14 cellular contexts compared by ENCODE assay signal in the genomic region with DNA sequence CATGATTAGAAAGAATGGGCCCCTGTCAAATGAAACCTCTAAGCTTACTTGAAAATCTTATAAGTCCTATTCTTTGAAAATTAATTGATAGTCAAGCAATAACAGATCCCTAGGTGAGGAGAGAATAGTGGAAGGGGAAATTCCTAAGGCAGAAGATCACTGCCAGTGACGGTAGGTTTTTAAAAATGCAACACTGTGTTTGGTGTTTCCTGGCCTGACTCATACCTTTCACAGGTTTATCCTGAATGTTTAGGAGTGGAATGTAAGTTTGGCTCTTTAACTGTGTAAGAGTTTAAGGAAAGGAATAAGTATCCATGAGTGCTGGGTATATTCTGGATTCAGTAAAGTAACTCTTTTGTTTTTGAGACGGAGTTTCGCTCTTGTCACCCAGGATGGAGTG. TPM values are rescaled to one million over a fixed set of nuclear protein-coding genes. Genes with fewer than 3 reads are reported as not detected.
DNase-seq lines count a peak whose midpoint lies in the region; TF ChIP-seq lines count a peak whose summit lies in the region.
"Had no signal": no experiment of that assay in that cellular context is flagged by ENCODE, and none has a peak within 500 bp of the region (broad histone marks: within the 10 kb centered on the region; RNA-seq: fewer than 3 reads in every experiment).

No MANE protein-coding gene starts in this region.

- H3K27ac ChIP-seq in hepatocyte (peak overlapping the region; percentile 8), smooth muscle cell (ENCODE audit: low read depth) (peak overlapping the region; percentile 90)

- H3K4me1 Mint-ChIP-seq in activated naive CD8-positive, alpha-beta T cell treated with anti-CD3 and anti-CD28 coated beads for 36 hours: peaks cover 88% of the 10 kb centered on the region
- H3K4me1 Mint-ChIP-seq in osteocyte (ENCODE audit: unreplicated experiment): peaks cover 64% of the 10 kb centered on the region

- peaks cover 44% of the 10 kb centered on the region for H3F3A ChIP-seq in smooth muscle cell (ENCODE audit: low read depth)

- H3K9me2 ChIP-seq in hepatocyte (replicated peaks; ENCODE audit: insufficient read depth): no peaks in the 10 kb centered on the region

- no peak overlapping the region for H3K4me3 Mint-ChIP-seq in activated naive CD8-positive, alpha-beta T cell treated with anti-CD3 and anti-CD28 coated beads for 36 hours
- H3K4me3 Mint-ChIP-seq in osteocyte (ENCODE audit: unreplicated experiment): no peak overlapping the region
- H3K4me3 Mint-ChIP-seq: activated CD4-positive, alpha-beta T cell treated with anti-CD3 and anti-CD28 coated beads, Interleukin-2, amount 10 ng/mL, durations not matched to agents 24 days and 14 days; brain; stimulated activated naive CD8-positive, alpha-beta T cell treated with anti-CD3 and anti-CD28 coated beads, Interleukin-15, amount 100 ng/mL, for 72 hours had no signal

- no peak for TF ChIP-seq CTCF in hepatocyte (IDR thresholded peaks at IDR 0.05; ENCODE audit: poor library complexity)
- TF ChIP-seq CTCF in smooth muscle cell (IDR thresholded peaks at IDR 0.05; ENCODE audit: borderline replicate concordance, insufficient read depth, poor library complexity, severe bottlenecking): no peak
- no peak for TF ChIP-seq CTCF in osteocyte (IDR thresholded peaks at IDR 0.05)

- H3K36me3 ChIP-seq in hepatocyte (replicated peaks; ENCODE audit: insufficient read depth, low read depth): no peaks in the 10 kb centered on the region
- H3K36me3 ChIP-seq in smooth muscle cell (ENCODE audit: low read depth): no peaks in the 10 kb centered on the region

- peak overlapping the region; percentile 9 for H3K9ac ChIP-seq in smooth muscle cell (ENCODE audit: low read depth)

- DNase-seq in HT1080 (ENCODE audit: low read depth) (peak; percentile 61), hepatocyte (ENCODE audit: low spot score) (no peak), smooth muscle cell (lab: John Stamatoyannopoulos, UW; ENCODE audit: unreplicated experiment) (no peak), midbrain (lab: John Stamatoyannopoulos, UW) (no peak), OCI-M2 (lab: John Stamatoyannopoulos, UW; ENCODE audit: unreplicated experiment) (no peak), osteocyte (ENCODE audit: extremely low spot score, unreplicated experiment) (no peak)
- DNase-seq in activated naive CD8-positive, alpha-beta T cell treated with anti-CD3 and anti-CD28 coated beads for 36 hours: no peak
- DNase-seq: activated CD4-positive, alpha-beta T cell treated with anti-CD3 and anti-CD28 coated beads, Interleukin-2, amount 10 ng/mL, durations not matched to agents 24 days and 14 days; head of caudate nucleus; left colon; NCI-H446; stimulated activated naive CD8-positive, alpha-beta T cell treated with anti-CD3 and anti-CD28 coated beads, Interleukin-15, amount 100 ng/mL, for 72 hours; T-helper 2 cell had no signal

- H3K27ac Mint-ChIP-seq in activated naive CD8-positive, alpha-beta T cell treated with anti-CD3 and anti-CD28 coated beads for 36 hours: peak overlapping the region; percentile 78
- no peak overlapping the region for H3K27ac Mint-ChIP-seq in osteocyte (ENCODE audit: unreplicated experiment)

- peaks cover 74% of the 10 kb centered on the region for H3K36me3 Mint-ChIP-seq in activated naive CD8-positive, alpha-beta T cell treated with anti-CD3 and anti-CD28 coated beads for 36 hours
- peaks cover 31% of the 10 kb centered on the region for H3K36me3 Mint-ChIP-seq in osteocyte (ENCODE audit: unreplicated experiment)

- no peak overlapping the region for H3K4me3 ChIP-seq in hepatocyte
- H3K4me3 ChIP-seq in smooth muscle cell: no peak overlapping the region

- H3K4me1 ChIP-seq in hepatocyte (ENCODE audit: insufficient read depth) (peaks cover 22% of the 10 kb centered on the region), smooth muscle cell (ENCODE audit: low read depth) (peaks cover 19% of the 10 kb centered on the region)

- peaks cover 99% of the 10 kb centered on the region for H4K20me1 ChIP-seq in hepatocyte (ENCODE audit: insufficient read depth, poor library complexity, severe bottlenecking)
- H4K20me1 ChIP-seq in smooth muscle cell (ENCODE audit: low read depth): peaks cover 100% of the 10 kb centered on the region

- H2AFZ ChIP-seq in hepatocyte: no peak overlapping the region
- H2AFZ ChIP-seq in smooth muscle cell (ENCODE audit: low read depth): no peak overlapping the region

- H3K9me3 Mint-ChIP-seq in activated naive CD8-positive, alpha-beta T cell treated with anti-CD3 and anti-CD28 coated beads for 36 hours: no peaks in the 10 kb centered on the region
- H3K9me3 Mint-ChIP-seq in osteocyte (ENCODE audit: unreplicated experiment): no peaks in the 10 kb centered on the region
- H3K9me3 Mint-ChIP-seq: activated CD4-positive, alpha-beta T cell treated with anti-CD3 and anti-CD28 coated beads, Interleukin-2, amount 10 ng/mL, durations not matched to agents 24 days and 14 days; brain; stimulated activated naive CD8-positive, alpha-beta T cell treated with anti-CD3 and anti-CD28 coated beads, Interleukin-15, amount 100 ng/mL, for 72 hours had no signal

- H3K9me3 ChIP-seq in hepatocyte (ENCODE audit: low read depth) (no peaks in the 10 kb centered on the region), smooth muscle cell (replicated peaks; ENCODE audit: low read depth) (no peaks in the 10 kb centered on the region)

- H3K79me2 ChIP-seq in hepatocyte (peaks cover 99% of the 10 kb centered on the region), smooth muscle cell (ENCODE audit: low read depth) (peaks cover 100% of the 10 kb centered on the region)

- no peaks in the 10 kb centered on the region for H3K27me3 Mint-ChIP-seq in activated naive CD8-positive, alpha-beta T cell treated with anti-CD3 and anti-CD28 coated beads for 36 hours
- no peaks in the 10 kb centered on the region for H3K27me3 Mint-ChIP-seq in osteocyte (ENCODE audit: unreplicated experiment)
- H3K27me3 Mint-ChIP-seq: activated CD4-positive, alpha-beta T cell treated with anti-CD3 and anti-CD28 coated beads, Interleukin-2, amount 10 ng/mL, durations not matched to agents 24 days and 14 days; brain; stimulated activated naive CD8-positive, alpha-beta T cell treated with anti-CD3 and anti-CD28 coated beads, Interleukin-15, amount 100 ng/mL, for 72 hours had no signal

- H3K4me2 ChIP-seq in hepatocyte (no peak overlapping the region), smooth muscle cell (peak overlapping the region; percentile 22)

- WGBS in hepatocyte (ENCODE audit: low lambda C conversion rate, missing lambda C conversion rate): 90% methylated on average over 3 of the region's 3 CpGs
- 72% methylated on average over 3 of the region's 3 CpGs for WGBS in smooth muscle cell (ENCODE audit: low lambda C conversion rate)

- H3K27me3 ChIP-seq in hepatocyte: no peaks in the 10 kb centered on the region
- H3K27me3 ChIP-seq in smooth muscle cell (ENCODE audit: low read depth): no peaks in the 10 kb centered on the region

RNA-seq across cellular contexts. Expression of a gene that starts 23.8 kb away (rescaled TPM):
- 41.7 and 46.9 TPM in 2 replicates for total RNA-seq in HT1080 (2014; rRNA removed; shearing (Covaris generic))
- 36.1 and 41.1 TPM in 2 replicates for polyA plus RNA-seq in HT1080 (2015; cell fraction: cytosol; rRNA removed)
- polyA plus RNA-seq in HT1080 (2015; cell fraction: nucleus; rRNA removed): 47.3 and 50.2 TPM in 2 replicates
- total RNA-seq in activated naive CD8-positive, alpha-beta T cell treated with anti-CD3 and anti-CD28 coated beads for 36 hours: 10 to 100 TPM; 64.5 to 65.5 TPM
- 58.4 and 69.0 TPM in 2 replicates for total RNA-seq in hepatocyte
- 20.2 and 21.4 TPM in 2 replicates for polyA plus RNA-seq in hepatocyte
- total RNA-seq in smooth muscle cell: 77.5 and 86.7 TPM in 2 replicates
- polyA plus RNA-seq in smooth muscle cell: 26.7 and 29.1 TPM in 2 replicates
- 73.4 and 80.2 TPM in 2 replicates for total RNA-seq in osteocyte
